Comparison of ENCODE assay signal across 25 cellular contexts in the genomic region with DNA sequence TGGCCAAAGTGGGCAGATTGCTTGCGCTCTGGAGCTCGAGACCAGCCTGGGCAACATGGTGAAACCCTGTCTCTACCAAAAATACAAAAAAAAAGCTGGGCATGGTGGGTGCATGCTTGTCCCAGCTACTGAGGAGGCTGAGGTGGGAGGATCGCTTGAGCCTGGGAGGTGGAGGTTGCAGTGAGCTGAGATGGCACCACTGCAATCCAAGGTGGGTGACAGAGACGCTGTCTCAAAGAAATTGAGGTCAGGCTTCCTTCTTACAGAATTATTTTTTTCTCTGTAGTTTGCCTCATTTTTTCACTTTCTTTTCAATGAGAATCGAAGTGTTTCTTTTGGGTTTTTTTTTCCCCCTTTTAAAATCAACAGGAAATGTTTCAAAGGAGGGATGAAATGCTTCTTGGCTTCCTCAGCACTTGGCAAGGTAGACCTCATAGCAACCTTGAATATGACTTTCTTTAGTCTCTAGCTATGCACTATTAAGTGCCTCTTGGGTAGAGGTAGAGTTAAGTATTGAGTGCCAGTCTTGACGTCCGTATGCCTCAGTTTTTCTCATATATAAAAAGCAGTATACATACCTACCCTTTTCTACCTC. TPM values are rescaled to one million over a fixed set of nuclear protein-coding genes. Genes with fewer than 3 reads are reported as not detected.
DNase-seq lines count a peak whose midpoint lies in the region; ATAC-seq and TF ChIP-seq lines count a peak whose summit lies in the region.
"Had no signal": no experiment of that assay in that cellular context is flagged by ENCODE, and none has a peak within 500 bp of the region (broad histone marks: within the 10 kb centered on the region; RNA-seq: fewer than 3 reads in every experiment).

No MANE protein-coding gene starts in this region.

- H3K36me3 ChIP-seq in CD8-positive, alpha-beta memory T cell (ENCODE audit: insufficient read depth, low read length), result peaks cover 14% of the 10 kb centered on the region
- H3K36me3 ChIP-seq in A673 (ENCODE audit: insufficient read depth, low read length, poor library complexity, severe bottlenecking), result peaks cover 12% of the 10 kb centered on the region

- no TSS peak for BruUV-seq in A673 (replicated peaks; lab: Mats Ljungman, UMichigan)

- H3K9me3 Mint-ChIP-seq in activated T-cell treated with anti-CD3 and anti-CD28 coated beads, Interleukin-2, amount 50 U/mL, for 24 hours, result no peaks in the 10 kb centered on the region
- H3K9me3 Mint-ChIP-seq in activated T-cell treated with anti-CD3 and anti-CD28 coated beads, Interleukin-2, amount 50 U/mL, for 4 hours, result no peaks in the 10 kb centered on the region
- no peaks in the 10 kb centered on the region for H3K9me3 Mint-ChIP-seq in CD8-positive, alpha-beta memory T cell
- no peaks in the 10 kb centered on the region for H3K9me3 Mint-ChIP-seq in activated CD8-positive, alpha-beta T cell treated with anti-CD3 and anti-CD28 coated beads for 36 hours
- H3K9me3 Mint-ChIP-seq in naive B cell, result no peaks in the 10 kb centered on the region
- H3K9me3 Mint-ChIP-seq: H9, neural crest cell had no signal

- CTCF ChIA-PET in CD8-positive, alpha-beta memory T cell (lab: Charles Lee), result interaction anchor here (0.6 to 1.6 kb wide), 3 partner anchors 9 to 50 kb away, joined by 3 to 6 read pairs (median 5); no protein-coding TSS in a partner anchor
- CTCF ChIA-PET in activated CD8-positive, alpha-beta T cell treated with anti-CD3 and anti-CD28 coated beads for 36 hours (lab: Charles Lee), result interaction anchor here (0.6 to 3.1 kb wide), 7 partner anchors 9 to 722 kb away, joined by 3 to 13 read pairs (median 4); no protein-coding TSS in a partner anchor
- CTCF ChIA-PET in A673 (lab: Charles Lee), result no interaction called here

- H3K4me1 Mint-ChIP-seq in activated T-cell treated with anti-CD3 and anti-CD28 coated beads, Interleukin-2, amount 50 U/mL, for 24 hours (ENCODE audit: low read depth), result peaks cover 40% of the 10 kb centered on the region
- peaks cover 28% of the 10 kb centered on the region for H3K4me1 Mint-ChIP-seq in activated T-cell treated with anti-CD3 and anti-CD28 coated beads, Interleukin-2, amount 50 U/mL, for 4 hours (ENCODE audit: low read depth)
- H3K4me1 Mint-ChIP-seq in CD8-positive, alpha-beta memory T cell, result peaks cover 27 to 31% (median 27%) of the 10 kb centered on the region in 3 donors
- H3K4me1 Mint-ChIP-seq in activated CD8-positive, alpha-beta T cell treated with anti-CD3 and anti-CD28 coated beads for 36 hours (ENCODE audit: low read depth), result peaks cover 33% of the 10 kb centered on the region
- peaks cover 25 to 60% (median 28%) of the 10 kb centered on the region in 3 donors for H3K4me1 Mint-ChIP-seq in naive B cell

- H3K36me3 Mint-ChIP-seq in activated T-cell treated with anti-CD3 and anti-CD28 coated beads, Interleukin-2, amount 50 U/mL, for 24 hours (ENCODE audit: low read depth), result peaks cover 87% of the 10 kb centered on the region
- H3K36me3 Mint-ChIP-seq in activated T-cell treated with anti-CD3 and anti-CD28 coated beads, Interleukin-2, amount 50 U/mL, for 4 hours (ENCODE audit: insufficient read depth), result peaks cover 29% of the 10 kb centered on the region
- peaks cover 7 to 65% (median 11%) of the 10 kb centered on the region in 3 donors for H3K36me3 Mint-ChIP-seq in CD8-positive, alpha-beta memory T cell
- H3K36me3 Mint-ChIP-seq in activated CD8-positive, alpha-beta T cell treated with anti-CD3 and anti-CD28 coated beads for 36 hours (ENCODE audit: low read depth), result peaks cover 34% of the 10 kb centered on the region
- H3K36me3 Mint-ChIP-seq in naive B cell, result peaks cover 12 to 19% of the 10 kb centered on the region in 2 donors

- H3K27me3 Mint-ChIP-seq in activated T-cell treated with anti-CD3 and anti-CD28 coated beads, Interleukin-2, amount 50 U/mL, for 24 hours, result no peaks in the 10 kb centered on the region
- no peaks in the 10 kb centered on the region for H3K27me3 Mint-ChIP-seq in activated T-cell treated with anti-CD3 and anti-CD28 coated beads, Interleukin-2, amount 50 U/mL, for 4 hours (ENCODE audit: low read depth)
- no peaks in the 10 kb centered on the region for H3K27me3 Mint-ChIP-seq in CD8-positive, alpha-beta memory T cell
- no peaks in the 10 kb centered on the region for H3K27me3 Mint-ChIP-seq in activated CD8-positive, alpha-beta T cell treated with anti-CD3 and anti-CD28 coated beads for 36 hours
- no peaks in the 10 kb centered on the region for H3K27me3 Mint-ChIP-seq in naive B cell

- POLR2A ChIA-PET in CD8-positive, alpha-beta memory T cell (lab: Charles Lee), result interaction anchor here (0.5 to 0.9 kb wide), 2 partner anchors 9 to 48 kb away, joined by 3 read pairs; no protein-coding TSS in a partner anchor
- POLR2A ChIA-PET in activated CD8-positive, alpha-beta T cell treated with anti-CD3 and anti-CD28 coated beads for 36 hours (lab: Charles Lee), result interaction anchor here (0.6 to 1.4 kb wide), 6 partner anchors 10 to 61 kb away, joined by 3 to 5 read pairs (median 4); no protein-coding TSS in a partner anchor
- POLR2A ChIA-PET in A673 (lab: Charles Lee; ENCODE audit: low non-redundant PET), result no interaction called here

- intact Hi-C loops in activated CD8-positive, alpha-beta T cell treated with anti-CD3 and anti-CD28 coated beads for 36 hours (cut with micrococcal nuclease), result no loop called here
- intact Hi-C loops in A673 (cut with micrococcal nuclease; ENCODE audit: unreplicated experiment), result no loop called here

- H3K4me3 ChIP-seq in CD8-positive, alpha-beta memory T cell (ENCODE audit: low read length), result no peak overlapping the region
- no peak overlapping the region for H3K4me3 ChIP-seq in A673 (ENCODE audit: low read depth, low read length, poor library complexity, severe bottlenecking)
- H3K4me3 ChIP-seq: SJCRH30, spleen, upper lobe of left lung had no signal

- ATAC-seq in activated T-cell treated with anti-CD3 and anti-CD28 coated beads, Interleukin-2, amount 50 U/mL, for 4 hours, result no peak
- ATAC-seq in activated CD8-positive, alpha-beta T cell treated with anti-CD3 and anti-CD28 coated beads for 36 hours, result no peak
- no peak for ATAC-seq in naive B cell (ENCODE audit: low read depth in 2 of 2)
- ATAC-seq: right cardiac atrium had no signal

- H3K4me3 Mint-ChIP-seq in activated T-cell treated with anti-CD3 and anti-CD28 coated beads, Interleukin-2, amount 50 U/mL, for 24 hours, result no peak overlapping the region
- no peak overlapping the region for H3K4me3 Mint-ChIP-seq in activated T-cell treated with anti-CD3 and anti-CD28 coated beads, Interleukin-2, amount 50 U/mL, for 4 hours
- H3K4me3 Mint-ChIP-seq in CD8-positive, alpha-beta memory T cell, result no peak overlapping the region
- no peak overlapping the region for H3K4me3 Mint-ChIP-seq in activated CD8-positive, alpha-beta T cell treated with anti-CD3 and anti-CD28 coated beads for 36 hours
- no peak overlapping the region for H3K4me3 Mint-ChIP-seq in naive B cell
- H3K4me3 Mint-ChIP-seq: H9, neural crest cell had no signal

- no peak overlapping the region for H3K27ac ChIP-seq in CD8-positive, alpha-beta memory T cell (ENCODE audit: low read depth, low read length)
- no peak overlapping the region for H3K27ac ChIP-seq in A673 (ENCODE audit: low read depth, low read length, poor library complexity, severe bottlenecking)
- H3K27ac ChIP-seq: KMS-11, SJCRH30, spleen, upper lobe of left lung had no signal

- no peaks in the 10 kb centered on the region for H3K9me3 ChIP-seq in CD8-positive, alpha-beta memory T cell (ENCODE audit: low read length)
- no peaks in the 10 kb centered on the region for H3K9me3 ChIP-seq in A673 (ENCODE audit: low read depth, low read length, poor library complexity, severe bottlenecking)
- H3K9me3 ChIP-seq: SJCRH30, spleen, upper lobe of left lung had no signal

- H3K4me1 ChIP-seq in CD8-positive, alpha-beta memory T cell (ENCODE audit: insufficient read depth, low read length), result peaks cover 24% of the 10 kb centered on the region
- peaks cover 10% of the 10 kb centered on the region for H3K4me1 ChIP-seq in A673 (ENCODE audit: insufficient read depth, low read length, poor library complexity, severe bottlenecking)
- H3K4me1 ChIP-seq: upper lobe of left lung had no signal

- no peak for TF ChIP-seq CTCF in activated CD8-positive, alpha-beta T cell treated with anti-CD3 and anti-CD28 coated beads for 36 hours (IDR thresholded peaks at IDR 0.05)
- no peak for TF ChIP-seq CTCF in A673 (conservative IDR thresholded peaks at IDR 0.05; ENCODE audit: low read depth, low read length)

- no peaks in the 10 kb centered on the region for H3K27me3 ChIP-seq in CD8-positive, alpha-beta memory T cell (ENCODE audit: insufficient read depth, low read length, poor library complexity, severe bottlenecking)
- H3K27me3 ChIP-seq in A673 (replicated peaks; ENCODE audit: insufficient read depth, low read depth, low read length, poor library complexity), result no peaks in the 10 kb centered on the region
- H3K27me3 ChIP-seq: SJCRH30, spleen, upper lobe of left lung had no signal

- H3K27ac Mint-ChIP-seq in activated T-cell treated with anti-CD3 and anti-CD28 coated beads, Interleukin-2, amount 50 U/mL, for 24 hours, result peak overlapping the region; percentile 67
- peak overlapping the region in 5 of 8 donors; percentile 26 to 59 (median 45) for H3K27ac Mint-ChIP-seq in CD8-positive, alpha-beta memory T cell
- H3K27ac Mint-ChIP-seq in activated CD8-positive, alpha-beta T cell treated with anti-CD3 and anti-CD28 coated beads for 36 hours, result peak overlapping the region; percentile 59
- H3K27ac Mint-ChIP-seq in naive B cell, result peak overlapping the region in 4 of 6 donors; percentile 24 to 77 (median 69)
- H3K27ac Mint-ChIP-seq: H9 had no signal

- no peak for DNase-seq in activated T-cell treated with anti-CD3 and anti-CD28 coated beads, Interleukin-2, amount 50 U/mL, for 24 hours
- no peak for DNase-seq in activated T-cell treated with anti-CD3 and anti-CD28 coated beads, Interleukin-2, amount 50 U/mL, for 4 hours
- DNase-seq in CD8-positive, alpha-beta memory T cell, result peak in 1 of 5 donors; percentile 57
- DNase-seq in activated CD8-positive, alpha-beta T cell treated with anti-CD3 and anti-CD28 coated beads for 36 hours, result no peak
- DNase-seq in naive B cell, result no peak
- no peak for DNase-seq in HuH-7 (ENCODE audit: low spot score)
- no peak for DNase-seq in A673 (ENCODE audit: low spot score)
- DNase-seq in COR-L47 (lab: John Stamatoyannopoulos, UW), result no peak
- DNase-seq: ACHN; activated CD8-positive, alpha-beta memory T cell treated with anti-CD3 and anti-CD28 coated beads, Interleukin-2, amount 50 U/mL, for 4 hours; activated effector memory CD4-positive, alpha-beta T cell treated with anti-CD3 and anti-CD28 coated beads, Interleukin-2, amount 50 U/mL, for 16 hours; anterior cingulate cortex; Calu3; DMS79 treated with DMSO at 0.1 percent for 48 hours; H9; MM.1S; NCI-H2081; NCI-H226; NCI-H69; right cardiac atrium; SJCRH30; spleen; upper lobe of left lung had no signal

RNA-seq across cellular contexts. Expression of a gene that starts 40.3 kb away (rescaled TPM):
- 10 to 100 TPM; 57.4 to 70.3 (median 66.0) TPM for total RNA-seq in activated T-cell treated with anti-CD3 and anti-CD28 coated beads, Interleukin-2, amount 50 U/mL, for 4 hours
- 10 to 100 TPM; 80.7 TPM for total RNA-seq in CD8-positive, alpha-beta memory T cell
- polyA plus RNA-seq in CD8-positive, alpha-beta memory T cell, result 13.6 TPM
- total RNA-seq in activated CD8-positive, alpha-beta T cell treated with anti-CD3 and anti-CD28 coated beads for 36 hours, result 10 to 100 TPM; 89.6 to 94.8 TPM
- 10 to 100 TPM; 12.6 to 50.8 (median 28.2) TPM for polyA plus RNA-seq in naive B cell (ENCODE audit: low read depth in 6 of 6)
- 71.3 and 86.1 TPM in 2 replicates for total RNA-seq in A673 (2021)
